ENCODE assay signal across 8 cellular contexts in the genomic region with DNA sequence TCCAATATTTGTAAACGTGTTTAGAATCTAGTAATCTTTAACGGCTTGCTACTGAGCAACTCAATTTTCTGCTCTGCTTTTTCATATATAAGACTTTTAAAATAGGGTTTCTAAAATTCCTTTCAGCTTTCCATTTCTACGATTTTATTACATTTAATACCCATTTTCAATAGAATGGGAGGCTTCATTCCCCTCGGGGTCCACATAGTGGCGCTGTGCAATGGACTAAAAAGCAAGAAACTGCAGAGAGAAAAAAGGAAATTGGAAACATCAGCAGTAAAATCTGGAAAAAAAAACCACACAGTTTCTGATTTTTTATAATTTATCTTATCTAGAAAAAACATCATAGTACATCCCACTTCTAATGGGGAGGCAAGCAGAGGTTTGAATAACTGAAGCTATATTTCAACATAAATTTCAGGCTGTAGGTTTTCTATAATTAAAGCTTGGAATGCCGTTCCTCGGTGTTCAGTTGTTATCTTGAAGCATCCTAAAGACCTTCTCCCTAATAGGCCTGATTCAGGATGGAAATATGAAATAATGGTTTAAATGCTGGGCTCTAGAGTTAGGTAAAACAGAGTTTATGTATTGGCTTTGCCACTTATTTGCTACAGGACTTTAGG. TPM values are rescaled to one million over a fixed set of nuclear protein-coding genes. Genes with fewer than 3 reads are reported as not detected.
A peak's percentile ranks its signal among the peaks of the same experiment; 100 is the strongest.
DNase-seq lines count a peak whose midpoint lies in the region; ATAC-seq and TF ChIP-seq lines count a peak whose summit lies in the region.

No MANE protein-coding gene starts in this region.

- H3K4me3 ChIP-seq in foreskin fibroblast (ENCODE audit: low read depth in 1 of 2, low read length in 2 of 2): no peak overlapping the region

- ATAC-seq in sciatic nerve (peak; percentile 66), GM18519 (IDR thresholded peaks at IDR 0.05; ENCODE audit: low FRiP score, unreplicated experiment) (no peak), GM21528 (IDR thresholded peaks at IDR 0.05; ENCODE audit: low FRiP score, unreplicated experiment) (no peak)

- H3K4me1 Mint-ChIP-seq in activated CD4-positive, alpha-beta memory T cell treated with anti-CD3 and anti-CD28 coated beads, Interleukin-2, amount 10 ng/mL, durations not matched to agents 7 days and 5 days: no peaks in the 10 kb centered on the region

- DNase-seq in activated gamma-delta T cell treated with Interleukin-2 at 50 U/mL for 16 hours: peak; percentile 24
- DNase-seq in activated gamma-delta T cell (lab: John Stamatoyannopoulos, UW): no peak
- DNase-seq in NCI-H2227 (lab: John Stamatoyannopoulos, UW; ENCODE audit: unreplicated experiment): peak; percentile 48
- DNase-seq in activated CD4-positive, alpha-beta memory T cell treated with anti-CD3 and anti-CD28 coated beads, Interleukin-2, amount 10 ng/mL, durations not matched to agents 7 days and 5 days: peak; percentile 49
- peak; percentile 41 to 75 for DNase-seq in foreskin fibroblast
- peak; percentile 69 for DNase-seq in sciatic nerve (ENCODE audit: low spot score)

- H3K27me3 Mint-ChIP-seq in activated CD4-positive, alpha-beta memory T cell treated with anti-CD3 and anti-CD28 coated beads, Interleukin-2, amount 10 ng/mL, durations not matched to agents 7 days and 5 days: peaks cover 44% of the 10 kb centered on the region

- POLR2A ChIA-PET in activated CD4-positive, alpha-beta memory T cell treated with anti-CD3 and anti-CD28 coated beads, Interleukin-2, amount 10 ng/mL, durations not matched to agents 7 days and 5 days (lab: Charles Lee): interaction anchor here (0.7 to 0.9 kb wide), 2 partner anchors 12 to 20 kb away, joined by 3 to 4 read pairs; no protein-coding TSS in a partner anchor

- H3K27ac Mint-ChIP-seq in activated CD4-positive, alpha-beta memory T cell treated with anti-CD3 and anti-CD28 coated beads, Interleukin-2, amount 10 ng/mL, durations not matched to agents 7 days and 5 days: no peak overlapping the region

- CTCF ChIA-PET in activated CD4-positive, alpha-beta memory T cell treated with anti-CD3 and anti-CD28 coated beads, Interleukin-2, amount 10 ng/mL, durations not matched to agents 7 days and 5 days (lab: Charles Lee): interaction anchor here (0.7 to 5.9 kb wide), 15 partner anchors 10 to 283 kb away, joined by 3 to 106 read pairs (median 4); a partner anchor contains a TSS

- no peaks in the 10 kb centered on the region for H3K36me3 Mint-ChIP-seq in activated CD4-positive, alpha-beta memory T cell treated with anti-CD3 and anti-CD28 coated beads, Interleukin-2, amount 10 ng/mL, durations not matched to agents 7 days and 5 days (ENCODE audit: low read depth)

- TF ChIP-seq CTCF in foreskin fibroblast (IDR thresholded peaks at IDR 0.05; ENCODE audit: low read depth, low read length): peak; percentile 87

- intact Hi-C loops in sciatic nerve (cut with DNase I): loop anchor here (10.0 kb wide), 1 partner anchor 161 kb away; no protein-coding TSS in a partner anchor

- H3K4me3 Mint-ChIP-seq in activated CD4-positive, alpha-beta memory T cell treated with anti-CD3 and anti-CD28 coated beads, Interleukin-2, amount 10 ng/mL, durations not matched to agents 7 days and 5 days: no peak overlapping the region

- no peaks in the 10 kb centered on the region for H3K9me3 Mint-ChIP-seq in activated CD4-positive, alpha-beta memory T cell treated with anti-CD3 and anti-CD28 coated beads, Interleukin-2, amount 10 ng/mL, durations not matched to agents 7 days and 5 days

RNA-seq across cellular contexts. Expression of a gene that starts 18.7 kb away (rescaled TPM):
- total RNA-seq in activated CD4-positive, alpha-beta memory T cell treated with anti-CD3 and anti-CD28 coated beads, Interleukin-2, amount 10 ng/mL, durations not matched to agents 7 days and 5 days: 1 to 10 TPM; 1.7 to 2.1 TPM
- total RNA-seq in sciatic nerve: 13.3 TPM

RNA-seq across cellular contexts. Expression of a gene that starts 25.5 kb away (rescaled TPM):
- total RNA-seq in activated CD4-positive, alpha-beta memory T cell treated with anti-CD3 and anti-CD28 coated beads, Interleukin-2, amount 10 ng/mL, durations not matched to agents 7 days and 5 days: under 1 TPM in 1 of 2 experiments, not detected in 1; 0.15 TPM
- 1.9 TPM for total RNA-seq in sciatic nerve
